13 cellular contexts compared by ENCODE assay signal in the genomic region with DNA sequence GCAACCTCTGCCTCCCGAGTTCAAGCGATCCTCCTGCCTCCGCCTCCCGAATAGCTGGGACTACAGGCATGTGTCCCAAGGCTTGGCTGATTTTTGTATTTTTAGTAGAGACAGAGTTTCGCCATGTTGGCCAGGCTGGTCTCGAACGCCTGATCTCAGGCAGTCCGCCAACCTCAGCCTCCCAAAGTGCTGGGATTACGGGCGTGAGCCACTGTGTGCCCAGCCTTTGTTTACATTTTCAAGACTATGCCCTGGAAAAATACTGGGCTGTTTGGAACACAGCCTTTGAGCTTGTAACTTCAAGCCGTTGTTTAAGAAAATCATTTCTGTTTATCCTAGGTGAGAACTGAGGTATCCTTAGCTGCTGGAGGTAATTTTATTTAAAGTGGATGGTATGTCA. TPM values are rescaled to one million over a fixed set of nuclear protein-coding genes. Genes with fewer than 3 reads are reported as not detected.
DNase-seq lines count a peak whose midpoint lies in the region; ATAC-seq and TF ChIP-seq lines count a peak whose summit lies in the region.
"Had no signal": no experiment of that assay in that cellular context is flagged by ENCODE, and none has a peak within 500 bp of the region (broad histone marks: within the 10 kb centered on the region; RNA-seq: fewer than 3 reads in every experiment).

No MANE protein-coding gene starts in this region.

- H3K4me3 ChIP-seq in body of pancreas (no peak overlapping the region), mesenchymal stem cell (ENCODE audit: insufficient read depth in 1 of 2, low read depth in 1 of 2, low read length in 2 of 2) (peak overlapping the region in 1 of 2 experiments; percentile 100)

- H3K9me3 ChIP-seq in body of pancreas (no peaks in the 10 kb centered on the region), mesenchymal stem cell (ENCODE audit: control insufficient read depth, low read length) (no peaks in the 10 kb centered on the region)
- H3K9me3 ChIP-seq: heart right ventricle, ovary had no signal

- H3K27ac ChIP-seq in body of pancreas = peak overlapping the region; percentile 77 to 99 (median 98)
- H3K27ac ChIP-seq in mesenchymal stem cell (ENCODE audit: low read length, poor library complexity, severe bottlenecking) = no peak overlapping the region
- H3K27ac ChIP-seq in temporal lobe (ENCODE audit: low read depth, low read length) = peak overlapping the region; percentile 96
- H3K27ac ChIP-seq: ovary had no signal

- no peak overlapping the region for H4K91ac ChIP-seq in mesenchymal stem cell (ENCODE audit: low read length)

- H3K9ac ChIP-seq in mesenchymal stem cell (ENCODE audit: low read length) = peak overlapping the region; percentile 98

- H3K4ac ChIP-seq in mesenchymal stem cell (ENCODE audit: low read depth in 1 of 2, low read length in 2 of 2) = no peak overlapping the region

- no peak overlapping the region for H2AK5ac ChIP-seq in mesenchymal stem cell (ENCODE audit: low read length, severe bottlenecking)

- intact Hi-C loops in body of pancreas (cut with DNase I) = no loop called here

- no peak overlapping the region for H2BK12ac ChIP-seq in mesenchymal stem cell (ENCODE audit: low read length in 2 of 2)

- H4K8ac ChIP-seq in mesenchymal stem cell (ENCODE audit: low read length) = no peak overlapping the region

- H2BK5ac ChIP-seq in mesenchymal stem cell (ENCODE audit: low read depth, low read length, poor library complexity, severe bottlenecking) = no peak overlapping the region

- no peak for ATAC-seq in activated T-cell treated with anti-CD3 and anti-CD28 coated beads, Interleukin-2, amount 50 U/mL, for 4 hours
- ATAC-seq in body of pancreas = peak; percentile 19
- ATAC-seq: activated naive CD4-positive, alpha-beta T cell treated with anti-CD3 and anti-CD28 coated beads, Interleukin-2, amount 50 U/mL, for 72 hours; heart right ventricle had no signal

- no peak overlapping the region for H3K14ac ChIP-seq in mesenchymal stem cell (ENCODE audit: low read length in 2 of 2)

- H3K23ac ChIP-seq in mesenchymal stem cell (ENCODE audit: low read length in 2 of 2) = no peak overlapping the region

- 16 to 20% methylated on average over 11 of the region's 11 CpGs for WGBS in body of pancreas, 2 donors
- WGBS in mesenchymal stem cell = 93% methylated on average over 11 of the region's 11 CpGs

- H3K36me3 Mint-ChIP-seq in activated T-cell treated with anti-CD3 and anti-CD28 coated beads, Interleukin-2, amount 50 U/mL, for 4 hours (ENCODE audit: insufficient read depth) = peaks cover 9% of the 10 kb centered on the region

- TF ChIP-seq POLR2A in body of pancreas (IDR thresholded peaks at IDR 0.05) = no peak

- TF ChIP-seq CTCF in body of pancreas (IDR thresholded peaks at IDR 0.05) = no peak

- no peak overlapping the region for H2BK15ac ChIP-seq in mesenchymal stem cell (ENCODE audit: low read depth, poor library complexity, severe bottlenecking)

- H3K18ac ChIP-seq in mesenchymal stem cell (ENCODE audit: low read depth in 1 of 2, low read length in 2 of 2) = no peak overlapping the region

- peaks cover 59% of the 10 kb centered on the region for H3K4me1 Mint-ChIP-seq in activated T-cell treated with anti-CD3 and anti-CD28 coated beads, Interleukin-2, amount 50 U/mL, for 4 hours (ENCODE audit: low read depth)

- DNase-seq in activated T-cell treated with anti-CD3 and anti-CD28 coated beads, Interleukin-2, amount 50 U/mL, for 4 hours = no peak
- no peak for DNase-seq in activated T-cell treated with anti-CD3 and anti-CD28 coated beads, Interleukin-2, amount 50 U/mL, for 48 hours
- DNase-seq in body of pancreas = peak; percentile 57 to 78 (median 76)
- peak; percentile 33 for DNase-seq in mesenchymal stem cell
- DNase-seq in HCEC 1CT = no peak
- DNase-seq in NCI-H1417 (lab: John Stamatoyannopoulos, UW) = no peak
- no peak for DNase-seq in inferior parietal cortex (ENCODE audit: extremely low spot score)
- DNase-seq: heart right ventricle, NCI-H187, SW 1271 had no signal

- no peaks in the 10 kb centered on the region for H3K9me3 Mint-ChIP-seq in activated T-cell treated with anti-CD3 and anti-CD28 coated beads, Interleukin-2, amount 50 U/mL, for 4 hours
- H3K9me3 Mint-ChIP-seq: activated naive CD4-positive, alpha-beta T cell treated with anti-CD3 and anti-CD28 coated beads, Interleukin-2, amount 50 U/mL, for 72 hours had no signal

- H2BK120ac ChIP-seq in mesenchymal stem cell (ENCODE audit: low read depth, low read length) = no peak overlapping the region

- H3K36me3 ChIP-seq in body of pancreas (replicated peaks in 1 of 2; ENCODE audit: insufficient read depth in 1 of 2, low read depth in 2 of 2) (no peaks in the 10 kb centered on the region), mesenchymal stem cell (ENCODE audit: control insufficient read depth in 1 of 2, insufficient read depth in 2 of 2, low read depth in 1 of 2, low read length in 2 of 2) (peaks cover 17 to 18% of the 10 kb centered on the region in 2 experiments)
- H3K36me3 ChIP-seq: ovary had no signal

- H3K27me3 ChIP-seq in body of pancreas = no peaks in the 10 kb centered on the region
- H3K27me3 ChIP-seq in mesenchymal stem cell (ENCODE audit: control insufficient read depth in 1 of 2, insufficient read depth in 1 of 2, low read length in 2 of 2) = no peaks in the 10 kb centered on the region
- H3K27me3 ChIP-seq: heart right ventricle, ovary had no signal

- no peak overlapping the region for H3K4me2 ChIP-seq in mesenchymal stem cell (ENCODE audit: low read length, poor library complexity, severe bottlenecking)

- peaks cover 74% of the 10 kb centered on the region for H3K4me1 ChIP-seq in body of pancreas
- H3K4me1 ChIP-seq in mesenchymal stem cell (ENCODE audit: control insufficient read depth, insufficient read depth, low read depth, low read length) = peaks cover 6% of the 10 kb centered on the region

- H3K79me1 ChIP-seq in mesenchymal stem cell (replicated peaks; ENCODE audit: low read length, poor library complexity, severe bottlenecking) = peaks cover 5% of the 10 kb centered on the region

- no peak overlapping the region for H2AFZ ChIP-seq in mesenchymal stem cell (ENCODE audit: low read depth, low read length)

- peak overlapping the region; percentile 54 for H3K4me3 Mint-ChIP-seq in activated T-cell treated with anti-CD3 and anti-CD28 coated beads, Interleukin-2, amount 50 U/mL, for 4 hours

- H3K27me3 Mint-ChIP-seq in activated T-cell treated with anti-CD3 and anti-CD28 coated beads, Interleukin-2, amount 50 U/mL, for 4 hours (ENCODE audit: low read depth) = no peaks in the 10 kb centered on the region

RNA-seq across cellular contexts. Expression of a gene that starts 1.9 kb away (rescaled TPM):
- 10 to 100 TPM; 30.9 to 32.8 (median 32.3) TPM for total RNA-seq in activated T-cell treated with anti-CD3 and anti-CD28 coated beads, Interleukin-2, amount 50 U/mL, for 4 hours
- total RNA-seq in body of pancreas = 10 to 100 TPM; 31.6 to 40.2 TPM
- polyA plus RNA-seq in mesenchymal stem cell (2013, experiment 1 of 2) = 18.7 TPM
- 18.2 TPM for polyA plus RNA-seq in mesenchymal stem cell (2013, experiment 2 of 2)
- total RNA-seq in temporal lobe = 60.0 TPM

RNA-seq across cellular contexts. Expression of a gene that starts 32.3 kb away (rescaled TPM):
- 1 to 10 TPM; 8.5 to 9.9 (median 9.4) TPM for total RNA-seq in activated T-cell treated with anti-CD3 and anti-CD28 coated beads, Interleukin-2, amount 50 U/mL, for 4 hours
- total RNA-seq in body of pancreas = 10 to 100 TPM; 14.5 to 20.2 TPM
- polyA plus RNA-seq in mesenchymal stem cell (2013, experiment 1 of 2) = 8.8 TPM
- polyA plus RNA-seq in mesenchymal stem cell (2013, experiment 2 of 2) = 8.6 TPM
- 13.5 TPM for total RNA-seq in temporal lobe

RNA-seq across cellular contexts. Expression of a gene that starts 41.5 kb away (rescaled TPM):
- under 1 TPM; 0.34 to 0.63 (median 0.46) TPM for total RNA-seq in activated T-cell treated with anti-CD3 and anti-CD28 coated beads, Interleukin-2, amount 50 U/mL, for 4 hours
- total RNA-seq in body of pancreas (100 to 1,000 TPM; 133 to 271 TPM), temporal lobe (not detected)
- not detected for polyA plus RNA-seq in mesenchymal stem cell (2013, experiment 1 of 2)
- not detected for polyA plus RNA-seq in mesenchymal stem cell (2013, experiment 2 of 2)

Comparison
In these comparisons a context has a peak if more than half of its experiments do, and no peak if none do; other contexts are left out.
1. DNase-seq: peak in body of pancreas (4 of 4) and mesenchymal stem cell (single experiment); none in activated T-cell treated with anti-CD3 and anti-CD28 coated beads, Interleukin-2, amount 50 U/mL, for 4 hours (single experiment), activated T-cell treated with anti-CD3 and anti-CD28 coated beads, Interleukin-2, amount 50 U/mL, for 48 hours (0 of 2), HCEC 1CT (single experiment), NCI-H1417 (0 of 3) and inferior parietal cortex (single experiment).
2. RNA of a gene that starts 41.5 kb away (total RNA-seq): 133 to 271 TPM in body of pancreas; 0.34 to 0.63 TPM in activated T-cell treated with anti-CD3 and anti-CD28 coated beads, Interleukin-2, amount 50 U/mL, for 4 hours and not detected in temporal lobe (single experiment); every median in the first group is over 10 times any median in the second.